Comparison of ENCODE assay signal across 9 cellular contexts in the genomic region with DNA sequence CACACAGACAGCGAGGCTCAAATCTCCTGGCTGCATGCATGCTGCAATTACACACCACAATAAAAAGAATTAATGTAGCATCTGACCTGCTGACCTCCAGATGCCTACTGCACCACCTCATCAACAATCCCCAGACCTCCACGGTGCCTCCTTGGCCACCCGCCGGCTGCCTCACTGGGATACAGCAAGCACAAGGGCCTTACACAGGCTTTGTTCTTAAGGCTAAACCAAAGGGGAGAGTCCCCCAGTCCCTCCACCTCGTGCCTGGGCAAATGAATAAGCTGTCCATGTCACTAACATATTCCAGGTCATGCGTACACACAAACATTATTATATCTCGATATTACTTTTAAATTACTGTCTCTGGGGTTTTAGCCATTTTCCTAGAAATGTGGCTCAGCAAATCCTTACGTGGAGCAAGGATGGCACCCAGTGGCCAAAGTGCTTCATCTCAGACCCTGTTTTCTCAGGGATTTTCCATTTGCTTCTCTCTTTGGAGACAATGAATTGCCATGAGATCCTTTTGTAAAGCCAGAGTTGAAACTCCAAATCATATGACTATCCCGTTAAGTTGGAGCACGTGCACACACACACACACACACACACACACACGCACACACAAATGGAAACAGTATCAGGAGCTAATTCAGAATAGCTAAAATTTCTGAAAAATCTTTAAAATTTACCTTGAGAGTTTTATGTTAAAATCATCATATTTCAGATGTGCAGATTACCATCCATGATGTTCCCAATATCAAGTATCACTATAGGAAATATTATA.
DNase-seq lines count a peak whose midpoint lies in the region; ATAC-seq lines count a peak whose summit lies in the region.
"Had no signal": no experiment of that assay in that cellular context is flagged by ENCODE, and none has a peak within 500 bp of the region (broad histone marks: within the 10 kb centered on the region; RNA-seq: fewer than 3 reads in every experiment).

No MANE protein-coding gene starts in this region.

- H3K4me3 ChIP-seq in adipocyte (ENCODE audit: low read length) (no peak overlapping the region), iPS DF 6.9 (ENCODE audit: low read length) (no peak overlapping the region)
- H3K4me3 ChIP-seq: skin epidermis had no signal

- H3K36me3 ChIP-seq in adipocyte (ENCODE audit: control insufficient read depth, insufficient read depth, low read length, severe bottlenecking) = no peaks in the 10 kb centered on the region
- H3K36me3 ChIP-seq in iPS DF 6.9 (ENCODE audit: control insufficient read depth, insufficient read depth, low read length) = no peaks in the 10 kb centered on the region

- H3K9me3 Mint-ChIP-seq in activated CD4-positive, alpha-beta memory T cell treated with anti-CD3 and anti-CD28 coated beads for 36 hours = no peaks in the 10 kb centered on the region

- WGBS in iPS DF 6.9 (ENCODE audit: insufficient coverage, insufficient read length) = no CpG with 5 or more reads among the region's 11 CpGs

- H3K27ac ChIP-seq in iPS DF 6.9 (ENCODE audit: low read length) = no peak overlapping the region
- H3K27ac ChIP-seq: skin epidermis had no signal

- no peak overlapping the region for H3K4me3 Mint-ChIP-seq in activated CD4-positive, alpha-beta memory T cell treated with anti-CD3 and anti-CD28 coated beads for 36 hours

- peaks cover 18% of the 10 kb centered on the region for H3K27me3 Mint-ChIP-seq in activated CD4-positive, alpha-beta memory T cell treated with anti-CD3 and anti-CD28 coated beads for 36 hours

- H3K9me3 ChIP-seq in adipocyte (ENCODE audit: control insufficient read depth, low read length) = no peaks in the 10 kb centered on the region
- no peaks in the 10 kb centered on the region for H3K9me3 ChIP-seq in iPS DF 6.9 (ENCODE audit: control insufficient read depth, insufficient read depth, low read length)

- peaks cover 11% of the 10 kb centered on the region for H3K4me1 Mint-ChIP-seq in activated CD4-positive, alpha-beta memory T cell treated with anti-CD3 and anti-CD28 coated beads for 36 hours (ENCODE audit: low read depth)

- no peak overlapping the region for H3K9ac ChIP-seq in adipocyte (ENCODE audit: low read length)

- intact Hi-C loops in activated CD4-positive, alpha-beta memory T cell treated with anti-CD3 and anti-CD28 coated beads for 36 hours (cut with micrococcal nuclease) = no loop called here

- CTCF ChIA-PET in activated CD4-positive, alpha-beta memory T cell treated with anti-CD3 and anti-CD28 coated beads for 36 hours (lab: Charles Lee) = interaction anchor here (0.7 to 1.0 kb wide), 3 partner anchors 14 to 594 kb away, joined by 3 to 4 read pairs (median 3); no protein-coding TSS in a partner anchor

- no peak for ATAC-seq in HG03469 (IDR thresholded peaks at IDR 0.05; ENCODE audit: unreplicated experiment)

- DNase-seq in DMS153 (lab: John Stamatoyannopoulos, UW) = peak; percentile 30
- peak; percentile 75 for DNase-seq in M059J (ENCODE audit: low read depth)
- DNase-seq in adipocyte (ENCODE audit: low read depth) = peak; percentile 79
- peak; percentile 31 for DNase-seq in iPS DF 6.9 (ENCODE audit: low read depth, low spot score)
- peak; percentile 91 for DNase-seq in superior temporal gyrus (ENCODE audit: extremely low spot score)
- DNase-seq in HPDE6-E6E7 (ENCODE audit: extremely low spot score) = no peak
- no peak for DNase-seq in activated CD4-positive, alpha-beta memory T cell treated with anti-CD3 and anti-CD28 coated beads for 36 hours

- H3K27me3 ChIP-seq in adipocyte (replicated peaks; ENCODE audit: control insufficient read depth, insufficient read depth, low read length) (peaks cover 4% of the 10 kb centered on the region), iPS DF 6.9 (ENCODE audit: control insufficient read depth, insufficient read depth, low read length) (no peaks in the 10 kb centered on the region)

- H3K36me3 Mint-ChIP-seq in activated CD4-positive, alpha-beta memory T cell treated with anti-CD3 and anti-CD28 coated beads for 36 hours = no peaks in the 10 kb centered on the region

- H3K27ac Mint-ChIP-seq in activated CD4-positive, alpha-beta memory T cell treated with anti-CD3 and anti-CD28 coated beads for 36 hours = no peak overlapping the region

- POLR2A ChIA-PET in activated CD4-positive, alpha-beta memory T cell treated with anti-CD3 and anti-CD28 coated beads for 36 hours (lab: Charles Lee) = no interaction called here

- H3K4me1 ChIP-seq in adipocyte (ENCODE audit: control insufficient read depth, insufficient read depth, low read length) = peaks cover 16% of the 10 kb centered on the region
- no peaks in the 10 kb centered on the region for H3K4me1 ChIP-seq in iPS DF 6.9 (ENCODE audit: control insufficient read depth, insufficient read depth, low read length)

Comparison
In these comparisons a context has a peak if more than half of its experiments do, and no peak if none do; other contexts are left out.
1. DNase-seq: peak in DMS153 (single experiment), M059J (single experiment), adipocyte (single experiment), iPS DF 6.9 (single experiment) and superior temporal gyrus (single experiment); none in HPDE6-E6E7 (single experiment) and activated CD4-positive, alpha-beta memory T cell treated with anti-CD3 and anti-CD28 coated beads for 36 hours (single experiment).